Comparison of ENCODE assay signal across 8 cellular contexts in genomic region chr2:46942143-46942526, GRCh38. TPM values are rescaled to one million over a fixed set of nuclear protein-coding genes. Genes with fewer than 3 reads are reported as not detected.
DNase-seq lines count a peak whose midpoint lies in the region; ATAC-seq lines count a peak whose summit lies in the region.

No MANE protein-coding gene starts in this region.

- H3K4me3 Mint-ChIP-seq in central memory CD8-positive, alpha-beta T cell, result peak overlapping the region; percentile 98

- DNase-seq in A172 (ENCODE audit: low spot score) (peak; percentile 68), lung microvascular endothelial cell (ENCODE audit: low read depth in 2 of 2) (peak; percentile 29), D341Med (ENCODE audit: low spot score) (no peak)
- peak; percentile 49 for DNase-seq in activated CD4-positive, CD25-positive, alpha-beta regulatory T cell treated with anti-CD3 and anti-CD28 coated beads, Interleukin-2, amount 50 U/mL, for 16 hours (ENCODE audit: low read depth, low spot score)
- DNase-seq in central memory CD8-positive, alpha-beta T cell (ENCODE audit: low spot score in 2 of 2), result peak; percentile 43 to 69
- peak; percentile 44 to 58 for DNase-seq in stimulated activated CD8-positive, alpha-beta memory T cell treated with anti-CD3 and anti-CD28 coated beads, Interleukin-15, amount 100 ng/mL, for 48 hours (ENCODE audit: low read depth in 2 of 2)

- no peaks in the 10 kb centered on the region for H3K27me3 Mint-ChIP-seq in central memory CD8-positive, alpha-beta T cell

- ATAC-seq in GM18909 (IDR thresholded peaks at IDR 0.05; ENCODE audit: poor library complexity, unreplicated experiment), result peak; percentile 40
- peak; percentile 28 for ATAC-seq in HG03439 (IDR thresholded peaks at IDR 0.05; ENCODE audit: unreplicated experiment)
- peak; percentile 65 for ATAC-seq in central memory CD8-positive, alpha-beta T cell (replicated peaks; ENCODE audit: extremely low read depth, poor library complexity, severe bottlenecking)

- peak overlapping the region; percentile 97 for H3K27ac Mint-ChIP-seq in central memory CD8-positive, alpha-beta T cell (ENCODE audit: low read depth)

- H3K36me3 Mint-ChIP-seq in central memory CD8-positive, alpha-beta T cell (ENCODE audit: insufficient read depth), result peaks cover 20% of the 10 kb centered on the region

- H3K4me1 Mint-ChIP-seq in central memory CD8-positive, alpha-beta T cell, result peaks cover 58% of the 10 kb centered on the region

- no peaks in the 10 kb centered on the region for H3K9me3 Mint-ChIP-seq in central memory CD8-positive, alpha-beta T cell

RNA-seq across cellular contexts. Expression of gene TTC7A, which starts 1.1 kb away (rescaled TPM):
- total RNA-seq in A172 (2014; rRNA removed; shearing (Covaris generic)), result 14.4 and 22.0 TPM in 2 replicates
- 5.4 and 7.1 TPM in 2 replicates for total RNA-seq in lung microvascular endothelial cell

RNA-seq across cellular contexts. Expression of gene MCFD2, which starts 26.5 kb away (rescaled TPM):
- 211 and 213 TPM in 2 replicates for total RNA-seq in A172 (2014; rRNA removed; shearing (Covaris generic))
- total RNA-seq in lung microvascular endothelial cell, result 161 and 185 TPM in 2 replicates
